Comparison of ENCODE assay signal across 13 cellular contexts in the genomic region with DNA sequence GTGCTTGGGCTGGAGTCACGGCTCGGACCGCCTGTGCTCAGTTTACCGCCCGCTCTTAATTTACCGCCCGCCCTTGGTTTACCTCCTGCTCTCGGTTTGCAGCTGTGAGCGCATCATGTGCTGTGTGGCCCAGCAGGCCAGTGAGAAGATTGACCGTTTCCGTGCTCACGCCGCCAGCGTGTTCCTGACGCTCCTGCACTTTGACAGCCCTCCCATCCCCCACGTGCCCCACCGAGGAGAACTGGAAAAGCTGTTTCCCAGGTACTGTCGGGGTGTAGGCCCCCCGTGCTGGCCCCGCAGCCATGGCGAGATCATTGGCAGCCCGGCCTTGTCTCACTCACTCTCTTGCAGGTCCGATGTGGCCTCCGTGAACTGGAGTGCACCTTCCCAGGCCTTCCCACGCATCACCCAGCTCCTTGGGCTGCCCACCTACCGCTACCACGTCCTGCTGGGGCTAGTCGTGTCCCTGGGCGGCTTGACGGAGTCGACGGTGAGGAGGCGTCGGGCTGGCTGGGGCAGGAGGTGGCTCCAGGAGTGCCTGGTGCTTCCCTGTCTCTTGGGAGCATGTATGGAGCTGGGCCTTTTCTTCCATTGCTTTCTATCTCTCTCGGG.
"Had no signal": no experiment of that assay in that cellular context is flagged by ENCODE, and none has a peak within 500 bp of the region (broad histone marks: within the 10 kb centered on the region; RNA-seq: fewer than 3 reads in every experiment).

No MANE protein-coding gene starts in this region.

- DNase-seq: activated CD4-positive, alpha-beta T cell treated with anti-CD3 and anti-CD28 coated beads for 4 hours; activated CD8-positive, alpha-beta T cell treated with anti-CD3 and anti-CD28 coated beads for 36 hours; effector CD4-positive, alpha-beta T cell; foreskin melanocyte; SK-N-SH; stimulated activated CD4-positive, alpha-beta T cell treated with anti-CD3 and anti-CD28 coated beads, Interleukin-2, amount 100 ng/mL, for 24 hours; stimulated activated naive CD4-positive, alpha-beta T cell; substantia nigra had no signal

- H3K4me3 ChIP-seq: coronary artery, transverse colon had no signal

- H3K27me3 Mint-ChIP-seq: activated CD8-positive, alpha-beta T cell treated with anti-CD3 and anti-CD28 coated beads for 36 hours had no signal

- H3K27ac ChIP-seq: coronary artery, parathyroid adenoma, transverse colon had no signal

- H3K4me1 ChIP-seq: parathyroid adenoma, transverse colon had no signal

- H3K27ac Mint-ChIP-seq: activated CD8-positive, alpha-beta T cell treated with anti-CD3 and anti-CD28 coated beads for 36 hours; activated T-helper 1 cell treated with anti-CD3 and anti-CD28 coated beads, Interleukin-12 subunit alpha, Interleukin-12 subunit beta, Interleukin-2, Interleukin-4 antibody, amounts not matched to agents 30 ng/mL and 10 ng/mL and 1 ng/mL, durations not matched to agents 14 hours and 24 hours and 36 hours; nephron had no signal

- H3K9me3 Mint-ChIP-seq: activated CD8-positive, alpha-beta T cell treated with anti-CD3 and anti-CD28 coated beads for 36 hours; activated T-helper 1 cell treated with anti-CD3 and anti-CD28 coated beads, Interleukin-12 subunit alpha, Interleukin-12 subunit beta, Interleukin-2, Interleukin-4 antibody, amounts not matched to agents 30 ng/mL and 10 ng/mL and 1 ng/mL, durations not matched to agents 14 hours and 24 hours and 36 hours; nephron had no signal

- H3K27me3 ChIP-seq: transverse colon had no signal

- ATAC-seq: activated CD8-positive, alpha-beta T cell treated with anti-CD3 and anti-CD28 coated beads for 36 hours had no signal

- H3K4me3 Mint-ChIP-seq: activated CD8-positive, alpha-beta T cell treated with anti-CD3 and anti-CD28 coated beads for 36 hours; activated T-helper 1 cell treated with anti-CD3 and anti-CD28 coated beads, Interleukin-12 subunit alpha, Interleukin-12 subunit beta, Interleukin-2, Interleukin-4 antibody, amounts not matched to agents 30 ng/mL and 10 ng/mL and 1 ng/mL, durations not matched to agents 14 hours and 24 hours and 36 hours; nephron had no signal

- H3K9me3 ChIP-seq: SK-N-SH, transverse colon had no signal
